In the genomic region with DNA sequence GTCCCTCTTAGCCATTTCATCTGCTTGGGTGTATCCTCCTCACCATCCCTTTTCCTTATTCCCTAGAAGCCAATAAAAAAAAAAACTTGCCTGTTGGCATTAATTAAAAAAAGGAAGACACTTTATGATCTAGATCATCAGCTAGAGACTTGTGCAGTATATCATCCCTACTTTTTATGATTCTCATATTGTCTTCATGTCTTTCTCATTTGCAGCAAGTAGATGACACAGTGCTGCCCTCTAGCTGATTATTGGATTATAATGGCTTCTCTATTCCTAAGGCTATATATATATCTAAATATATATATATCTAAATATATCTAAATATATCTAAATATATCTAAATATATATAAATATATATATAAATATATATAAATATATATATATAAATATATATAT, we compare ENCODE assay signal across 8 cellular contexts.
DNase-seq lines count a peak whose midpoint lies in the region; ATAC-seq and TF ChIP-seq lines count a peak whose summit lies in the region.

No MANE protein-coding gene starts in this region.

- TF ChIP-seq CTCF in natural killer cell (IDR thresholded peaks at IDR 0.05) (peak; percentile 51), body of pancreas (IDR thresholded peaks at IDR 0.05) (peak in 6 of 7 experiments; percentile 24 to 52 (median 29))

- no peak for DNase-seq in natural killer cell
- no peak for DNase-seq in natural killer cell treated with Interleukin-12 subunit alpha and Interleukin-12 subunit beta and Interleukin-15 and Interleukin-18, amount 100 ng/mL, for 72 hours (ENCODE audit: low spot score)
- DNase-seq in NCI-H2196 treated with DMSO at 0.1 percent for 48 hours (lab: John Stamatoyannopoulos, UW; ENCODE audit: unreplicated experiment), result peak; percentile 19
- no peak for DNase-seq in body of pancreas
- DNase-seq in myocyte (ENCODE audit: low read depth), result peak; percentile 73
- DNase-seq in activated CD8-positive, alpha-beta memory T cell treated with anti-CD3 and anti-CD28 coated beads, Interleukin-2, amount 50 U/mL, for 4 hours, result no peak
- DNase-seq in 8988T, result no peak

- H3K27me3 Mint-ChIP-seq in natural killer cell (ENCODE audit: low read depth in 2 of 2), result no peaks in the 10 kb centered on the region
- no peaks in the 10 kb centered on the region for H3K27me3 Mint-ChIP-seq in natural killer cell treated with Interleukin-12 subunit alpha and Interleukin-12 subunit beta and Interleukin-15 and Interleukin-18, amount 100 ng/mL, for 72 hours

- no peaks in the 10 kb centered on the region for H3K9me3 Mint-ChIP-seq in natural killer cell
- H3K9me3 Mint-ChIP-seq in natural killer cell treated with Interleukin-12 subunit alpha and Interleukin-12 subunit beta and Interleukin-15 and Interleukin-18, amount 100 ng/mL, for 72 hours, result no peaks in the 10 kb centered on the region

- H3K4me3 ChIP-seq in body of pancreas, result no peak overlapping the region

- no peaks in the 10 kb centered on the region for H3K27me3 ChIP-seq in body of pancreas

- H3K27ac ChIP-seq in body of pancreas, result no peak overlapping the region

- H3K36me3 Mint-ChIP-seq in natural killer cell, result no peaks in the 10 kb centered on the region
- no peaks in the 10 kb centered on the region for H3K36me3 Mint-ChIP-seq in natural killer cell treated with Interleukin-12 subunit alpha and Interleukin-12 subunit beta and Interleukin-15 and Interleukin-18, amount 100 ng/mL, for 72 hours

- TF ChIP-seq POLR2A in body of pancreas (IDR thresholded peaks at IDR 0.05), result no peak

- peaks cover 17% of the 10 kb centered on the region for H3K4me1 ChIP-seq in body of pancreas

- no peak overlapping the region for H3K4me3 Mint-ChIP-seq in natural killer cell
- no peak overlapping the region for H3K4me3 Mint-ChIP-seq in natural killer cell treated with Interleukin-12 subunit alpha and Interleukin-12 subunit beta and Interleukin-15 and Interleukin-18, amount 100 ng/mL, for 72 hours

- no peaks in the 10 kb centered on the region for H3K36me3 ChIP-seq in body of pancreas (replicated peaks in 1 of 2; ENCODE audit: insufficient read depth in 1 of 2, low read depth in 2 of 2)

- no peak overlapping the region for H3K27ac Mint-ChIP-seq in natural killer cell
- no peak overlapping the region for H3K27ac Mint-ChIP-seq in natural killer cell treated with Interleukin-12 subunit alpha and Interleukin-12 subunit beta and Interleukin-15 and Interleukin-18, amount 100 ng/mL, for 72 hours

- ATAC-seq in natural killer cell (peak in 1 of 3 donors; percentile 53), body of pancreas (no peak), HG03520 (IDR thresholded peaks at IDR 0.05; ENCODE audit: unreplicated experiment) (no peak)
- ATAC-seq in natural killer cell treated with Interleukin-12 subunit alpha and Interleukin-12 subunit beta and Interleukin-15 and Interleukin-18, amount 100 ng/mL, for 72 hours, result no peak

- H3K9me3 ChIP-seq in body of pancreas, result no peaks in the 10 kb centered on the region

- intact Hi-C loops in natural killer cell (cut with micrococcal nuclease) (no loop called here), body of pancreas (cut with DNase I) (no loop called here)

- peaks cover 6 to 16% of the 10 kb centered on the region in 2 donors for H3K4me1 Mint-ChIP-seq in natural killer cell
- H3K4me1 Mint-ChIP-seq in natural killer cell treated with Interleukin-12 subunit alpha and Interleukin-12 subunit beta and Interleukin-15 and Interleukin-18, amount 100 ng/mL, for 72 hours (ENCODE audit: low read depth in 2 of 2), result no peaks in the 10 kb centered on the region

Comparison
In these comparisons a context has a peak if more than half of its experiments do, and no peak if none do; other contexts are left out.
1. DNase-seq: peak in NCI-H2196 treated with DMSO at 0.1 percent for 48 hours (single experiment) and myocyte (single experiment); none in natural killer cell (single experiment), natural killer cell treated with Interleukin-12 subunit alpha and Interleukin-12 subunit beta and Interleukin-15 and Interleukin-18, amount 100 ng/mL, for 72 hours (single experiment), body of pancreas (0 of 4), activated CD8-positive, alpha-beta memory T cell treated with anti-CD3 and anti-CD28 coated beads, Interleukin-2, amount 50 U/mL, for 4 hours (single experiment) and 8988T (single experiment).